ENCODE assay signal across 8 cellular contexts in genomic region chr7:29564455-29565185, GRCh38. TPM values are rescaled to one million over a fixed set of nuclear protein-coding genes. Genes with fewer than 3 reads are reported as not detected.
DNase-seq lines count a peak whose midpoint lies in the region; ATAC-seq and TF ChIP-seq lines count a peak whose summit lies in the region.

No MANE protein-coding gene starts in this region.

- H3K4me1 ChIP-seq in Caco-2 (peaks cover 23% of the 10 kb centered on the region), HUES48 (ENCODE audit: control insufficient read depth, insufficient read depth, low read length) (peaks cover 31% of the 10 kb centered on the region), neuronal stem cell (ENCODE audit: control insufficient read depth in 2 of 2, insufficient read depth in 1 of 2, low read depth in 1 of 2, low read length in 2 of 2) (peaks cover 9 to 19% of the 10 kb centered on the region in 2 donors)

- BruUV-seq in Caco-2 (replicated peaks; lab: Mats Ljungman, UMichigan), result no TSS peak

- H2BK15ac ChIP-seq in neuronal stem cell (ENCODE audit: low read length), result peak overlapping the region; percentile 28

- H2BK120ac ChIP-seq in neuronal stem cell (ENCODE audit: low read depth, low read length), result no peak overlapping the region

- H3K36me3 ChIP-seq in Caco-2 (ENCODE audit: control insufficient read depth, insufficient read depth, low read length), result no peaks in the 10 kb centered on the region; the same call in 1 of the 2 replicates
- peaks cover 8% of the 10 kb centered on the region; the same call in 1 of the 2 replicates for H3K36me3 ChIP-seq in HUES48 (ENCODE audit: control insufficient read depth, insufficient read depth, low read length)
- H3K36me3 ChIP-seq in neuronal stem cell (replicated peaks in 1 of 2; ENCODE audit: control insufficient read depth in 2 of 2, insufficient read depth in 2 of 2, low read length in 2 of 2), result no peaks in the 10 kb centered on the region

- H3K4me3 Mint-ChIP-seq in Caco-2 (ENCODE audit: unreplicated experiment), result peak overlapping the region; percentile 98
- H3K4me3 Mint-ChIP-seq in activated T-cell treated with anti-CD3 and anti-CD28 coated beads, Interleukin-2, amount 50 U/mL, for 72 hours, result peak overlapping the region; percentile 80 to 83

- peaks cover 46% of the 10 kb centered on the region for H3K36me3 Mint-ChIP-seq in Caco-2 (ENCODE audit: insufficient read depth, unreplicated experiment)
- H3K36me3 Mint-ChIP-seq in activated T-cell treated with anti-CD3 and anti-CD28 coated beads, Interleukin-2, amount 50 U/mL, for 72 hours (ENCODE audit: insufficient read depth in 2 of 2), result no peaks in the 10 kb centered on the region

- H2BK5ac ChIP-seq in neuronal stem cell (ENCODE audit: low read length), result no peak overlapping the region

- H3K4me2 ChIP-seq in neuronal stem cell (ENCODE audit: insufficient read depth, low read length, poor library complexity, severe bottlenecking), result peak overlapping the region; percentile 82

- peaks cover 6% of the 10 kb centered on the region for H3K4me1 Mint-ChIP-seq in Caco-2 (ENCODE audit: low read depth, unreplicated experiment)
- H3K4me1 Mint-ChIP-seq in activated T-cell treated with anti-CD3 and anti-CD28 coated beads, Interleukin-2, amount 50 U/mL, for 72 hours (ENCODE audit: low read depth), result peaks cover 21% of the 10 kb centered on the region

- H3K27ac Mint-ChIP-seq in Caco-2 (ENCODE audit: unreplicated experiment), result peak overlapping the region; percentile 93
- peak overlapping the region; percentile 72 for H3K27ac Mint-ChIP-seq in activated T-cell treated with anti-CD3 and anti-CD28 coated beads, Interleukin-2, amount 50 U/mL, for 72 hours

- H3K4ac ChIP-seq in neuronal stem cell (ENCODE audit: low read length), result no peak overlapping the region

- H4K8ac ChIP-seq in neuronal stem cell (ENCODE audit: low read depth, low read length), result no peak overlapping the region

- DNase-seq in Caco-2 (peak; percentile 62 to 63), glomerular visceral epithelial cell (ENCODE audit: extremely low spot score) (peak; percentile 24), neuronal stem cell (ENCODE audit: low spot score) (no peak)
- DNase-seq in activated T-cell treated with anti-CD3 and anti-CD28 coated beads, Interleukin-2, amount 50 U/mL, for 72 hours, result no peak

- H2AFZ ChIP-seq in neuronal stem cell (ENCODE audit: low read length), result peak overlapping the region; percentile 84

- H3K27ac ChIP-seq in HUES48 (ENCODE audit: low read depth, low read length), result peak overlapping the region; percentile 35
- H3K27ac ChIP-seq in neuronal stem cell (replicated peaks; ENCODE audit: low read length), result no peak overlapping the region

- no peak overlapping the region for H3K23ac ChIP-seq in neuronal stem cell (ENCODE audit: low read depth, low read length, poor library complexity)

- no peak overlapping the region for H3K14ac ChIP-seq in neuronal stem cell (ENCODE audit: low read length)

- no peaks in the 10 kb centered on the region for H3K9me3 Mint-ChIP-seq in Caco-2 (ENCODE audit: unreplicated experiment)
- H3K9me3 Mint-ChIP-seq in activated T-cell treated with anti-CD3 and anti-CD28 coated beads, Interleukin-2, amount 50 U/mL, for 72 hours, result no peaks in the 10 kb centered on the region

- H3K4me3 ChIP-seq in Caco-2 (ENCODE audit: low read depth, low read length), result peak overlapping the region; percentile 71
- H3K4me3 ChIP-seq in HUES48 (ENCODE audit: low read depth, low read length), result peak overlapping the region; percentile 87
- peak overlapping the region; percentile 42 to 77 for H3K4me3 ChIP-seq in neuronal stem cell (ENCODE audit: low read length in 2 of 2)

- TF ChIP-seq CTCF in Caco-2 (IDR thresholded peaks at IDR 0.05; ENCODE audit: insufficient read depth in 1 of 2, low read depth in 1 of 2, low read length in 1 of 2, severe bottlenecking in 1 of 2, unreplicated experiment in 1 of 2), result no peak

- H3K9ac ChIP-seq in HUES48 (ENCODE audit: low read depth, low read length) (peak overlapping the region; percentile 32), neuronal stem cell (ENCODE audit: low read depth, low read length, poor library complexity) (no peak overlapping the region)

- no CpG with 5 or more reads among the region's 50 CpGs for WGBS in neuronal stem cell (ENCODE audit: extremely low coverage in 2 of 2, insufficient read length in 2 of 2, insufficient replicate concordance in 1 of 2), 2 donors

- intact Hi-C loops in Caco-2 (cut with micrococcal nuclease; ENCODE audit: unreplicated experiment), result loop anchor here (5.0 to 10.0 kb wide), 4 partner anchors 77 to 640 kb away; no protein-coding TSS in a partner anchor

- POLR2A ChIA-PET in Caco-2 (lab: Charles Lee), result interaction anchor here (1.5 kb wide), 1 partner anchor 45 kb away, joined by 3 read pairs; no protein-coding TSS in a partner anchor

- H2AK5ac ChIP-seq in neuronal stem cell (ENCODE audit: low read depth, low read length), result no peak overlapping the region

- no peak overlapping the region for H4K91ac ChIP-seq in neuronal stem cell (ENCODE audit: low read depth, low read length, poor library complexity)

- CTCF ChIA-PET in Caco-2 (lab: Charles Lee), result no interaction called here

- H2BK12ac ChIP-seq in neuronal stem cell (ENCODE audit: low read length), result no peak overlapping the region

- peak overlapping the region; percentile 58 for H3K18ac ChIP-seq in neuronal stem cell (ENCODE audit: low read length)

- ATAC-seq in activated T-cell treated with anti-CD3 and anti-CD28 coated beads, Interleukin-2, amount 50 U/mL, for 72 hours (replicated peaks in 1 of 2), result peak in 1 of 2 donors; percentile 12
- ATAC-seq in HG03565 (IDR thresholded peaks at IDR 0.05; ENCODE audit: unreplicated experiment), result no peak
- no peak for ATAC-seq in GM19324 (IDR thresholded peaks at IDR 0.05; ENCODE audit: low FRiP score, unreplicated experiment)
- ATAC-seq in GM21423 (IDR thresholded peaks at IDR 0.05; ENCODE audit: unreplicated experiment), result no peak

- H3K27me3 ChIP-seq in Caco-2 (replicated peaks; ENCODE audit: control insufficient read depth, insufficient read depth, low read length), result no peaks in the 10 kb centered on the region
- H3K27me3 ChIP-seq in HUES48 (ENCODE audit: control insufficient read depth, insufficient read depth, low read length), result peaks cover 32% of the 10 kb centered on the region
- peaks cover 15 to 97% (median 49%) of the 10 kb centered on the region in 3 experiments for H3K27me3 ChIP-seq in neuronal stem cell (ENCODE audit: control insufficient read depth in 3 of 3, insufficient read depth in 3 of 3, low read depth in 1 of 3, low read length in 3 of 3)

- H3K9me3 ChIP-seq in Caco-2 (no peaks in the 10 kb centered on the region), HUES48 (ENCODE audit: control insufficient read depth, insufficient read depth, low read length) (no peaks in the 10 kb centered on the region), neuronal stem cell (replicated peaks in 1 of 2; ENCODE audit: control insufficient read depth in 2 of 2, insufficient read depth in 1 of 2, low read depth in 1 of 2, low read length in 2 of 2) (no peaks in the 10 kb centered on the region)

- no peaks in the 10 kb centered on the region for H3K79me1 ChIP-seq in neuronal stem cell (ENCODE audit: low read depth, low read length)

- H3K27me3 Mint-ChIP-seq in Caco-2 (ENCODE audit: insufficient read depth, unreplicated experiment), result no peaks in the 10 kb centered on the region
- peaks cover 90% of the 10 kb centered on the region for H3K27me3 Mint-ChIP-seq in activated T-cell treated with anti-CD3 and anti-CD28 coated beads, Interleukin-2, amount 50 U/mL, for 72 hours (ENCODE audit: low read depth)

RNA-seq across cellular contexts. Expression of gene PRR15, which starts 1.0 kb away (rescaled TPM):
- total RNA-seq in Caco-2 (2022), result 22.6 and 28.9 TPM in 2 replicates
- not detected for total RNA-seq in activated T-cell treated with anti-CD3 and anti-CD28 coated beads, Interleukin-2, amount 50 U/mL, for 72 hours
- 0.53 TPM for polyA plus RNA-seq in neuronal stem cell (2013, experiment 1 of 2)
- polyA plus RNA-seq in neuronal stem cell (2013, experiment 2 of 2), result 0.64 TPM

Comparison
In these comparisons a context has a peak if more than half of its experiments do, and no peak if none do; other contexts are left out.
1. DNase-seq: peak in Caco-2 (2 of 2) and glomerular visceral epithelial cell (single experiment); none in activated T-cell treated with anti-CD3 and anti-CD28 coated beads, Interleukin-2, amount 50 U/mL, for 72 hours (0 of 2) and neuronal stem cell (single experiment).
2. RNA of gene PRR15, which starts 1.0 kb away (total RNA-seq): 22.6 to 28.9 TPM in Caco-2; not detected in activated T-cell treated with anti-CD3 and anti-CD28 coated beads, Interleukin-2, amount 50 U/mL, for 72 hours; every median in the first group is over 10 times any median in the second.
3. Peak in every context shown above with its lines, with median percentiles within 50 percentile points of each other: H3K4me3 ChIP-seq.